In the genomic region with DNA sequence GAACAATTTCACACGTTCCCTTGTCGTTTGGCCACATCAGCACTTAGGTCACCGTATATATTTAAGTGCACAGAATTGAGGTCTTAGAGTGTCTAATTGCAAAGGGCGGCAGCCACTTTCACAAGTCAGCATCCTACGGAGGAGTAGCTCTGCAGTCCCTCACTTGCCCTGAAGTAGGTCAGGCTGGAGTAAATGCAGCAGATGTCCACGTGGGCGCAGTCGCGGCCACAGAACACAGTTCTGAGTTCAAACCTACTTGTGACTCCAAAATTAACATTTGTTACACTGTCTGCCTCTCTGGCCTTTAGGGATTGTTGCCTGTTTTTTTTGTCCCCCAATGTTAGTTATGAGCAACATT, we compare ENCODE assay signal across 9 cellular contexts.
DNase-seq lines count a peak whose midpoint lies in the region; ATAC-seq and TF ChIP-seq lines count a peak whose summit lies in the region.
"Had no signal": no experiment of that assay in that cellular context is flagged by ENCODE, and none has a peak within 500 bp of the region (broad histone marks: within the 10 kb centered on the region; RNA-seq: fewer than 3 reads in every experiment).

No MANE protein-coding gene starts in this region.

- DNase-seq in ELR (ENCODE audit: low read depth) (peak; percentile 57), brain microvascular endothelial cell (no peak), myocyte (ENCODE audit: low read depth) (peak; percentile 67), A172 (ENCODE audit: low spot score) (no peak)
- DNase-seq in NK-92 treated with Interleukin-12 subunit alpha and Interleukin-12 subunit beta, amount 100 ng/mL, for 24 hours (lab: John Stamatoyannopoulos, UW) = no peak
- no peak for DNase-seq in activated CD8-positive, alpha-beta memory T cell treated with anti-CD3 and anti-CD28 coated beads, Interleukin-2, amount 50 U/mL, for 4 hours

- no peaks in the 10 kb centered on the region for H3K27me3 ChIP-seq in brain microvascular endothelial cell (replicated peaks)
- H3K27me3 ChIP-seq: upper lobe of left lung had no signal

- no peak overlapping the region for H3K4me3 ChIP-seq in brain microvascular endothelial cell (ENCODE audit: low read depth, low read length)

- peak; percentile 57 for ATAC-seq in HG03354 (IDR thresholded peaks at IDR 0.05; ENCODE audit: poor library complexity, severe bottlenecking, unreplicated experiment)
- ATAC-seq in GM21360 (IDR thresholded peaks at IDR 0.05; ENCODE audit: unreplicated experiment) = no peak

- no peaks in the 10 kb centered on the region for H3K36me3 ChIP-seq in brain microvascular endothelial cell (replicated peaks)
- H3K36me3 ChIP-seq: upper lobe of left lung had no signal

- peak; percentile 62 for TF ChIP-seq CTCF in brain microvascular endothelial cell (IDR thresholded peaks at IDR 0.05; ENCODE audit: low read depth, low read length, missing control alignments)

- in situ Hi-C loops in brain microvascular endothelial cell (cut with HindIII; ENCODE audit: low pct_ligation_motif_present, low sequenced_read_pairs) = no loop called here

- no peak overlapping the region for H3K27ac ChIP-seq in brain microvascular endothelial cell
- H3K27ac ChIP-seq: upper lobe of left lung had no signal

Comparison
In these comparisons a context has a peak if more than half of its experiments do, and no peak if none do; other contexts are left out.
1. DNase-seq: peak in ELR (single experiment) and myocyte (single experiment); none in brain microvascular endothelial cell (single experiment), NK-92 treated with Interleukin-12 subunit alpha and Interleukin-12 subunit beta, amount 100 ng/mL, for 24 hours (single experiment), A172 (single experiment) and activated CD8-positive, alpha-beta memory T cell treated with anti-CD3 and anti-CD28 coated beads, Interleukin-2, amount 50 U/mL, for 4 hours (single experiment).